ENCODE assay signal across 1 cellular context in the genomic region with DNA sequence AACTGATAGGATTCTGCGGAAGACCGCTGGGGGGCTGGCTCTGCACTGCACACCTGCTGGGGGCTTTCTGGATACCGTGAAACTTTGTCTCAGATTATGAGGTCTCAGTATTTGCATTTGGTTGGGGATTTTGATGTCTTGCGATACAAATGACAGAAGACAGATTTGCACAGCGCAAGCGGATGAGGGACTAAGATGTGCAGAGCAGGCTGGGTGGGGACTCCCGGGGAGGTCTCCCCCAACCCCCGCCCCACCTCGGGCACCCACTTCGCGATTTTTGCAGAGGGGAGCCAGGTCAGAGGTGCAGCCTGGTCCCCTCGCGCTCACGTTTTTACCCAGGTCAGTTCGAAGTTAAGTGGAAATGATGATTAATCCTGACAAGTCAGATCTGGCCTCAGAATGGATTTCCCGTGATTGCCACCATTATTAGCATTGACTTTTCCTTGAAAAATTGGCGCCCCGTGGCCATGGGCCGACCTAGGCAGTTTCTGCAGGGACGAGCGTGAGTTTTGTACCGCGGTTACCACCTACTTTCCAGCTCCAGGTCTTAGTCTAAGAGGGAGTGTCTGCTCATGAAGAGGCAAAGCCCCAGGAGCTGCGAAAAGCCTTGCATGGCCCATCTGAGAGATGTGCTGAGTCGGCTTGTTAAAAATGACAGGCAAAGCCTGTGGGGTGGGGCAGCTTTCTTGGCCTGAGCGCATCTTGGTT.
TF ChIP-seq lines count a peak whose summit lies in the region.

No MANE protein-coding gene starts in this region.

TF ChIP-seq in endothelial cell of umbilical vein, 7 proteins besides CTCF, POLR2A, EP300 and RAD21:
- TF ChIP-seq EZH2 (IDR thresholded peaks at IDR 0.05; ENCODE audit: borderline replicate concordance, low read depth, low read length, severe bottlenecking) (peak; percentile 75), FOS (IDR thresholded peaks at IDR 0.05; ENCODE audit: borderline replicate concordance, insufficient read depth, low read length) (no peak)
